Comparison of ENCODE assay signal across 8 cellular contexts in the genomic region with DNA sequence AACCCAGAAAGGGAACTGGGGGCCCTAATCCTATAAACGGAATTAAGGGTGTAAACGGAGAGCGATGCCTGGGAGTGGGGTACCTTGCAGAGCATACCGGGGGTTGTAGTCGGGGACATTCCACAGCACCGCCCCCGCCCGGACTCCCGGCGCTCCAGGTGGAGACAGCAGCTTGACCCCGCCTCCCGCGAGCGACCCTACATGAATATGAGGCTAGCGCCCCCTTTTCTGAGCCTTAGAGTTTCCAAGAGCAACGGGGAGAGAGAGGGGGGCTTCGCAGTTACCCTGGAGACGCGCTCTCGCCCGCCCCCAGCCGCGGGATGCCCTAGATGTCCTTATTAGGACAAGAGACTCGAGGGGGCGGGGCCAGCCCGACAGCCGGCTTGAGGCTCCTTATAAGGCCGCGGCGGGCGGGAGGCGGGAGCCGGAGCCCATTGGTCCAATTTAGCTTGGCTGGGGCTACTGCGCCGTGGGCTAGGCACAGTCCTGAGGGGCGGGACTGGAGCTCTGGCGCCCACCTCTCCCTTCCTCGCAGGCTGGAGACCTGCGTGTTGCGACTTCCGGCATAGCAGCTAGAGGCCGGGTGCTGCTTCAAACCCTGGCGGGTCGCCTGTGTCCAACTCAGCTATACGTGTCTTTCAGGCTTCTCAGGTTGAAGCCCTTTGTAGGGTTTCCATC. TPM values are rescaled to one million over a fixed set of nuclear protein-coding genes. Genes with fewer than 3 reads are reported as not detected.
DNase-seq lines count a peak whose midpoint lies in the region; ATAC-seq, FAIRE-seq and TF ChIP-seq lines count a peak whose summit lies in the region.

No MANE protein-coding gene starts in this region.

- peaks cover 29% of the 10 kb centered on the region for H3K4me1 Mint-ChIP-seq in type B pancreatic cell (ENCODE audit: unreplicated experiment)

- H3K36me3 Mint-ChIP-seq in type B pancreatic cell, result peaks cover 22% of the 10 kb centered on the region

- H3K9me3 ChIP-seq in adrenal gland (replicated peaks in 1 of 3) (no peaks in the 10 kb centered on the region), heart left ventricle (no peaks in the 10 kb centered on the region)

- peak; percentile 93 for FAIRE-seq in GM12892 (lab: Jason Lieb, UNC)

- H3K27me3 ChIP-seq in adrenal gland (no peaks in the 10 kb centered on the region), heart left ventricle (no peaks in the 10 kb centered on the region)

- ATAC-seq in HG02852 (IDR thresholded peaks at IDR 0.05; ENCODE audit: unreplicated experiment), result peak; percentile 47
- ATAC-seq in heart left ventricle, result peak; percentile 77 to 87 (median 83)

- peak; percentile 95 for DNase-seq in GM12892 (ENCODE audit: insufficient read length)
- peak; percentile 96 for DNase-seq in NCI-H1436 treated with DMSO at 0.1 percent for 48 hours (lab: John Stamatoyannopoulos, UW)
- peak; percentile 92 for DNase-seq in T follicular helper cell (ENCODE audit: low read depth)
- peak; percentile 94 to 100 (median 98) for DNase-seq in adrenal gland
- peak; percentile 99 to 100 (median 99) for DNase-seq in heart left ventricle
- DNase-seq in pons (ENCODE audit: low spot score), result peak; percentile 98
- DNase-seq in type B pancreatic cell (ENCODE audit: extremely low spot score, unreplicated experiment), result peak; percentile 98

- H3K4me3 Mint-ChIP-seq in type B pancreatic cell, result peak overlapping the region; percentile 90

- H3K4me1 ChIP-seq in adrenal gland (replicated peaks in 1 of 2), result peaks cover 21 to 34% of the 10 kb centered on the region in 2 donors
- peaks cover 0 to 57% (median 32%) of the 10 kb centered on the region in 12 donors for H3K4me1 ChIP-seq in heart left ventricle

- no peaks in the 10 kb centered on the region for H3K9me3 Mint-ChIP-seq in type B pancreatic cell

- peaks cover 0 to 41% of the 10 kb centered on the region in 2 donors for H3K36me3 ChIP-seq in adrenal gland (replicated peaks in 1 of 2)
- H3K36me3 ChIP-seq in heart left ventricle, result peaks cover 0 to 51% (median 48%) of the 10 kb centered on the region in 9 donors

- H3K27ac Mint-ChIP-seq in type B pancreatic cell, result peak overlapping the region; percentile 97

- H3K27me3 Mint-ChIP-seq in type B pancreatic cell, result no peaks in the 10 kb centered on the region

- TF ChIP-seq POLR2A in GM12892 (IDR thresholded peaks at IDR 0.05; ENCODE audit: low read depth, low read length) (peak; percentile 95), adrenal gland (IDR thresholded peaks at IDR 0.05) (peak; percentile 83 to 88), heart left ventricle (IDR thresholded peaks at IDR 0.05) (peak; percentile 82 to 98)

- TF ChIP-seq CTCF in adrenal gland (IDR thresholded peaks at IDR 0.05) (peak in 2 of 6 experiments; percentile 11 to 12), heart left ventricle (IDR thresholded peaks at IDR 0.05) (peak in 5 of 12 donors; percentile 7 to 42 (median 21)), type B pancreatic cell (conservative IDR thresholded peaks at IDR 0.05) (peak; percentile 31)

- 0% methylated on average over 9 to 45 of the region's 45 CpGs for WGBS in adrenal gland, 4 donors
- WGBS in heart left ventricle, 4 donors, result 0% methylated on average over 24 to 45 of the region's 45 CpGs

- H3K4me3 ChIP-seq in adrenal gland (peak overlapping the region in 3 of 4 donors; percentile 8 to 100 (median 97)), heart left ventricle (peak overlapping the region; percentile 74 to 100 (median 92))

- intact Hi-C loops in adrenal gland (cut with DNase I) (no loop called here), heart left ventricle (cut with DNase I) (loop anchor here in 4 of 10 donors (1.0 to 10.0 kb wide), 6 partner anchors 14 to 406 kb away; a partner anchor contains a TSS)

- H3K27ac ChIP-seq in adrenal gland (peak overlapping the region; percentile 88 to 99 (median 95)), heart left ventricle (peak overlapping the region; percentile 94 to 99 (median 98))

RNA-seq across cellular contexts. Expression of a gene that starts 1.0 kb away (rescaled TPM):
- 51.3 TPM for polyA plus RNA-seq in GM12892 (2012; ENCODE audit: missing spikeins)
- total RNA-seq in adrenal gland, result 10 to 100 TPM; 17.5 to 53.7 (median 41.1) TPM
- 100 to 1,000 TPM in 2 of 3 donors, 10 to 100 TPM in 1; 16.1 to 147 (median 103) TPM for polyA plus RNA-seq in adrenal gland
- 10 to 100 TPM; 24.6 to 39.6 (median 35.5) TPM for total RNA-seq in heart left ventricle
- polyA plus RNA-seq in heart left ventricle, result 10 to 100 TPM; 53.0 to 56.1 TPM
- 67.9 and 72.4 TPM in 2 replicates for total RNA-seq in type B pancreatic cell (ENCODE audit: low replicate concordance)

RNA-seq across cellular contexts. Expression of a gene that starts 1.3 kb away (rescaled TPM):
- 777 TPM for polyA plus RNA-seq in GM12892 (2012; ENCODE audit: missing spikeins)
- 100 to 1,000 TPM; 354 to 765 (median 614) TPM for total RNA-seq in adrenal gland
- 100 to 1,000 TPM; 217 to 752 (median 376) TPM for polyA plus RNA-seq in adrenal gland
- total RNA-seq in heart left ventricle, result 100 to 1,000 TPM; 289 to 839 (median 424) TPM
- 100 to 1,000 TPM; 289 to 973 TPM for polyA plus RNA-seq in heart left ventricle
- total RNA-seq in type B pancreatic cell (ENCODE audit: low replicate concordance), result 947 and 981 TPM in 2 replicates

RNA-seq across cellular contexts. Expression of a gene that starts 13.3 kb away (rescaled TPM):
- 8.5 TPM for polyA plus RNA-seq in GM12892 (2012; ENCODE audit: missing spikeins)
- total RNA-seq in adrenal gland, result 100 to 1,000 TPM in 2 of 8 donors, 10 to 100 TPM in 6; 34.4 to 111 (median 63.6) TPM
- polyA plus RNA-seq in adrenal gland, result 100 to 1,000 TPM in 1 of 3 donors, 10 to 100 TPM in 2; 20.3 to 156 (median 92.9) TPM
- total RNA-seq in heart left ventricle, result 100 to 1,000 TPM in 3 of 9 donors, 10 to 100 TPM in 6; 67.7 to 123 (median 88.7) TPM
- 10 to 100 TPM; 43.6 to 86.6 TPM for polyA plus RNA-seq in heart left ventricle
- total RNA-seq in type B pancreatic cell (ENCODE audit: low replicate concordance), result 5.5 and 24.5 TPM in 2 replicates

RNA-seq across cellular contexts. Expression of a gene that starts 20.4 kb away (rescaled TPM):
- polyA plus RNA-seq in GM12892 (2012; ENCODE audit: missing spikeins), result 2.0 TPM
- total RNA-seq in adrenal gland (1 to 10 TPM in 3 of 8 donors, under 1 TPM in 3, not detected in 2; 0.28 to 3.4 (median 0.94) TPM), heart left ventricle (1 to 10 TPM in 3 of 9 donors, under 1 TPM in 5, not detected in 1; 0.16 to 9.4 (median 0.90) TPM), type B pancreatic cell (ENCODE audit: low replicate concordance) (not detected in 2 replicates)
- polyA plus RNA-seq in adrenal gland (1 to 10 TPM in 2 of 3 donors, under 1 TPM in 1; 0.88 to 4.8 (median 2.9) TPM), heart left ventricle (under 1 TPM; 0.17 to 0.53 TPM)

RNA-seq across cellular contexts. Expression of a gene that starts 25.5 kb away (rescaled TPM):
- polyA plus RNA-seq in GM12892 (2012; ENCODE audit: missing spikeins), result 1.7 TPM
- total RNA-seq in adrenal gland, result 1 to 10 TPM in 1 of 8 donors, under 1 TPM in 4, not detected in 3; 0.25 to 1.2 (median 0.43) TPM
- polyA plus RNA-seq in adrenal gland, result 1 to 10 TPM in 1 of 3 donors, under 1 TPM in 2; 0.11 to 1.1 (median 0.61) TPM
- under 1 TPM in 4 of 9 donors, not detected in 5; 0.13 to 0.52 (median 0.37) TPM for total RNA-seq in heart left ventricle
- under 1 TPM; 0.11 to 0.54 TPM for polyA plus RNA-seq in heart left ventricle
- 0.76 and 4.2 TPM in 2 replicates for total RNA-seq in type B pancreatic cell (ENCODE audit: low replicate concordance)

Comparison
In these comparisons a context has a peak if more than half of its experiments do, and no peak if none do; other contexts are left out.
1. Peak in every context shown above with its lines: DNase-seq, ATAC-seq, H3K4me3 ChIP-seq and H3K27ac ChIP-seq.